In the genomic region with DNA sequence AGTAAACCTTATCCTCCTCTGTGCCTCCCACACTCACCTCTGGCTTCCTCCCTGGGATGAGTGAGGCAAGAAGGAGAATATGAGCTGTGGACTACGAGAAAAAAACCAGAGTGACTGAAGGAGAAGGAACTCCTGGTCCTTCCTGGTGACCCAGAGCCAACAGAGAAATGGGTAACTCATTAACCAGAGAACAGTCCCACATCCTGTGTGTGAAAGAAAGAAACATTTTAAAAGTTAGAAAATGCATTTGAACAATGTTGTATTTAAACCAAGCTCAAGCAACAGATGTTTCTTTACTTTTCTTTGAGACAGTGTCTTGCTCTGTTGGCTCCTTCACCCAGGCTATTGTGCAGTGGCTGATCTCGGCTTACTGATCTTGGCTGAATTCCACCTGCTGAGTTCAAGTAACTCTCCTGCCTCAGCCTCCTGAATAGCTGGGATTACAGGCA, we compare ENCODE assay signal across 9 cellular contexts. TPM values are rescaled to one million over a fixed set of nuclear protein-coding genes. Genes with fewer than 3 reads are reported as not detected.
DNase-seq lines count a peak whose midpoint lies in the region; ATAC-seq and TF ChIP-seq lines count a peak whose summit lies in the region.
"Had no signal": no experiment of that assay in that cellular context is flagged by ENCODE, and none has a peak within 500 bp of the region (broad histone marks: within the 10 kb centered on the region; RNA-seq: fewer than 3 reads in every experiment).

No MANE protein-coding gene starts in this region.

- TF ChIP-seq CTCF in heart right ventricle (IDR thresholded peaks at IDR 0.05): no peak
- TF ChIP-seq CTCF in OCI-LY7 (conservative IDR thresholded peaks at IDR 0.05; ENCODE audit: low read length): no peak
- no peak for TF ChIP-seq CTCF in upper lobe of left lung (IDR thresholded peaks at IDR 0.05)

- DNase-seq in heart right ventricle: no peak
- DNase-seq in cardiac septum (ENCODE audit: low spot score): no peak
- peak; percentile 55 for DNase-seq in OCI-LY7 (ENCODE audit: low spot score)
- DNase-seq in kidney glomerular epithelial cell (lab: John Stamatoyannopoulos, UW): peak; percentile 96
- DNase-seq in upper lobe of left lung: peak in 1 of 2 donors; percentile 47
- no peak for DNase-seq in GM19238 (ENCODE audit: insufficient read length, low spot score)
- DNase-seq in NCI-H1092 (lab: John Stamatoyannopoulos, UW): no peak
- no peak for DNase-seq in GM03348 (ENCODE audit: low spot score)
- DNase-seq: stimulated activated CD8-positive, alpha-beta memory T cell treated with anti-CD3 and anti-CD28 coated beads, Interleukin-4, amount 100 ng/mL, for 48 hours had no signal

- no peak for TF ChIP-seq POLR2A in upper lobe of left lung (IDR thresholded peaks at IDR 0.05)

- POLR2A ChIA-PET in OCI-LY7 (lab: Charles Lee): interaction anchor here (0.5 to 7.9 kb wide), 13 partner anchors 9 to 261 kb away, joined by 3 to 103 read pairs (median 3); no protein-coding TSS in a partner anchor

- H3K4me2 ChIP-seq in OCI-LY7 (ENCODE audit: low read length): peak overlapping the region; percentile 74

- H3K9me2 ChIP-seq in OCI-LY7 (ENCODE audit: insufficient read depth, low read length): no peaks in the 10 kb centered on the region

- peak overlapping the region in 3 of 10 donors; percentile 16 to 33 (median 32) for H3K27ac ChIP-seq in heart right ventricle
- peak overlapping the region; percentile 81 for H3K27ac ChIP-seq in OCI-LY7 (ENCODE audit: low read depth, low read length, poor library complexity, severe bottlenecking)
- H3K27ac ChIP-seq in upper lobe of left lung: peak overlapping the region in 1 of 4 donors; percentile 4

- TF ChIP-seq EP300 in upper lobe of left lung (IDR thresholded peaks at IDR 0.05): no peak

- H3K4me3 ChIP-seq in heart right ventricle: no peak overlapping the region
- no peak overlapping the region for H3K4me3 ChIP-seq in OCI-LY7 (ENCODE audit: low read depth, low read length, poor library complexity, severe bottlenecking)
- no peak overlapping the region for H3K4me3 ChIP-seq in upper lobe of left lung

- H3K9me3 ChIP-seq in heart right ventricle (no peaks in the 10 kb centered on the region), OCI-LY7 (ENCODE audit: low read length) (no peaks in the 10 kb centered on the region), upper lobe of left lung (no peaks in the 10 kb centered on the region)

- H3K79me2 ChIP-seq in OCI-LY7 (ENCODE audit: insufficient read depth, low read depth, low read length): no peaks in the 10 kb centered on the region

- 37 to 39% methylated on average over 2 of the region's 2 CpGs for WGBS in heart right ventricle, 2 donors
- 18 to 35% methylated on average over 2 of the region's 2 CpGs for WGBS in upper lobe of left lung, 2 donors

- H3K4me1 ChIP-seq in heart right ventricle (peaks cover 0 to 34% (median 6%) of the 10 kb centered on the region in 9 donors), OCI-LY7 (ENCODE audit: insufficient read depth, low read length, poor library complexity, severe bottlenecking) (peaks cover 94% of the 10 kb centered on the region), upper lobe of left lung (peaks cover 7 to 16% (median 8%) of the 10 kb centered on the region in 4 donors)

- peak in 5 of 8 donors; percentile 32 to 63 (median 53) for ATAC-seq in heart right ventricle
- ATAC-seq in upper lobe of left lung (ENCODE audit: low FRiP score in 2 of 2): peak; percentile 56 to 58

- no TSS peak for BruUV-seq in OCI-LY7 (replicated peaks; lab: Mats Ljungman, UMichigan)

- H3K27me3 ChIP-seq in heart right ventricle (no peaks in the 10 kb centered on the region), upper lobe of left lung (no peaks in the 10 kb centered on the region)

- no peaks in the 10 kb centered on the region for H4K20me1 ChIP-seq in OCI-LY7 (ENCODE audit: insufficient read depth, low read length)

- no peaks in the 10 kb centered on the region for H3K36me3 ChIP-seq in heart right ventricle
- H3K36me3 ChIP-seq in OCI-LY7 (ENCODE audit: insufficient read depth, low read length): no peaks in the 10 kb centered on the region
- H3K36me3 ChIP-seq in upper lobe of left lung: no peaks in the 10 kb centered on the region

- H2AFZ ChIP-seq in OCI-LY7 (ENCODE audit: low read length): peak overlapping the region; percentile 57; the same call in 1 of the 2 replicates

- CTCF ChIA-PET in OCI-LY7 (lab: Charles Lee; ENCODE audit: unreplicated experiment): interaction anchor here (1.0 to 1.7 kb wide), 6 partner anchors 8 to 68 kb away, joined by 3 to 5 read pairs (median 3); partner anchors contain the start of gene FAM81A

- intact Hi-C loops in heart right ventricle (cut with DNase I) (no loop called here), cardiac septum (cut with DNase I) (no loop called here), OCI-LY7 (cut with micrococcal nuclease; ENCODE audit: unreplicated experiment) (no loop called here)

RNA-seq across cellular contexts. Expression of gene FAM81A, which starts 27.5 kb away (rescaled TPM):
- total RNA-seq in heart right ventricle: 10 to 100 TPM in 2 of 10 donors, 1 to 10 TPM in 8; 2.5 to 10.1 (median 4.2) TPM
- polyA plus RNA-seq in heart right ventricle: 1 to 10 TPM; 1.3 to 3.2 TPM
- total RNA-seq in cardiac septum: 1.8 TPM
- total RNA-seq in OCI-LY7 (2014; rRNA removed; shearing (Covaris generic)): 8.1 and 11.6 TPM in 2 replicates
- total RNA-seq in OCI-LY7 (2022): 37.4 and 40.3 TPM in 2 replicates
- 10 to 100 TPM in 1 of 6 donors, 1 to 10 TPM in 1, under 1 TPM in 3, not detected in 1; 0.11 to 10.8 (median 0.80) TPM for total RNA-seq in upper lobe of left lung

RNA-seq across cellular contexts. Expression of gene MYO1E, which starts 37.8 kb away (rescaled TPM):
- total RNA-seq in heart right ventricle (10 to 100 TPM; 20.6 to 75.3 (median 28.4) TPM), cardiac septum (41.0 TPM), OCI-LY7 (2022) (17.3 and 26.5 TPM in 2 replicates), upper lobe of left lung (100 to 1,000 TPM in 2 of 6 donors, 10 to 100 TPM in 4; 39.7 to 161 (median 71.9) TPM)
- 10 to 100 TPM in 1 of 2 donors, 1 to 10 TPM in 1; 9.3 to 16.5 TPM for polyA plus RNA-seq in heart right ventricle
- total RNA-seq in OCI-LY7 (2014; rRNA removed; shearing (Covaris generic)): 0.72 and 1.5 TPM in 2 replicates

Comparison
In these comparisons a context has a peak if more than half of its experiments do, and no peak if none do; other contexts are left out.
1. DNase-seq: peak in OCI-LY7 (single experiment) and kidney glomerular epithelial cell (single experiment); none in heart right ventricle (0 of 2), cardiac septum (single experiment), GM19238 (single experiment), NCI-H1092 (single experiment) and GM03348 (single experiment).